20 cellular contexts compared by ENCODE assay signal in the genomic region with DNA sequence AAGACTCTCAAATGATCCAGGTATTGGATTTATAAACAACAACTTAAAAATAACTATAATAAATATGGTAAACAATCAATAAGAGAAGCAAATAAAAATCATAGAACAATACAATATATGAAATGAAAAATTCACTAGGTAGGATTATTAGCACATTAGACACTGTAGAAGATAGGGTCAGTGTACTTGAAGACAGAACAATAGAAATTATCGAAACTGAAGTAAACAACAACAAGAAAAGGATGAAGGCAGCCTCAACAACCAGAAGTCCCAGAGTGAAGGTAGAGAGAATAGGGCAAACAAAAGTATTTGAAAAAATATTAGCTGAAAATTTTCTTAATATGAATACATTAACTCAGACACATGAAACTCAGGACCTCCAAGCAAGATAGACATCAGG.
"Had no signal": no experiment of that assay in that cellular context is flagged by ENCODE, and none has a peak within 500 bp of the region (broad histone marks: within the 10 kb centered on the region; RNA-seq: fewer than 3 reads in every experiment).

No MANE protein-coding gene starts in this region.

- H3K4me3 Mint-ChIP-seq: naive B cell; nephron progenitor cell; stimulated activated naive B cell treated with anti-CD40 and anti-IgM and Interleukin-4, amounts not matched to agents 10 μg/mL and 1 μg/mL and 100 μg/mL, for 72 hours; stimulated activated naive CD8-positive, alpha-beta T cell treated with anti-CD3 and anti-CD28 coated beads, Interleukin-15, amount 100 ng/mL, for 72 hours had no signal

- H3K27me3 Mint-ChIP-seq: naive B cell; stimulated activated naive B cell treated with anti-CD40 and anti-IgM and Interleukin-4, amounts not matched to agents 10 μg/mL and 1 μg/mL and 100 μg/mL, for 72 hours; stimulated activated naive CD8-positive, alpha-beta T cell treated with anti-CD3 and anti-CD28 coated beads, Interleukin-15, amount 100 ng/mL, for 72 hours had no signal

- H3K27ac Mint-ChIP-seq: nephron progenitor cell; stimulated activated naive B cell treated with anti-CD40 and anti-IgM and Interleukin-4, amounts not matched to agents 10 μg/mL and 1 μg/mL and 100 μg/mL, for 72 hours; stimulated activated naive CD8-positive, alpha-beta T cell treated with anti-CD3 and anti-CD28 coated beads, Interleukin-15, amount 100 ng/mL, for 72 hours had no signal

- ATAC-seq: esophagus mucosa; gastrocnemius medialis; heart right ventricle; psoas muscle; sciatic nerve; stimulated activated naive B cell treated with anti-CD40 and anti-IgM and Interleukin-4, amounts not matched to agents 10 μg/mL and 1 μg/mL and 100 μg/mL, for 72 hours; stimulated activated naive CD8-positive, alpha-beta T cell treated with anti-CD3 and anti-CD28 coated beads, Interleukin-15, amount 100 ng/mL, for 72 hours had no signal

- DNase-seq: cortex of kidney; dorsolateral prefrontal cortex; effector CD8-positive, alpha-beta T cell; gastrocnemius medialis; heart right ventricle; hypothalamus; kidney glomerular epithelial cell; mesendoderm; naive B cell; nephron progenitor cell; psoas muscle; retina; stimulated activated CD4-positive, alpha-beta T cell treated with anti-CD3 and anti-CD28 coated beads, Interleukin-2, amount 100 ng/mL, for 24 hours; stimulated activated CD4-positive, alpha-beta T cell treated with anti-CD3 and anti-CD28 coated beads, Interleukin-4, amount 100 ng/mL, for 4 hours; stimulated activated naive B cell treated with anti-CD40 and anti-IgM and Interleukin-4, amounts not matched to agents 10 μg/mL and 1 μg/mL and 100 μg/mL, for 72 hours; stimulated activated naive CD8-positive, alpha-beta T cell treated with anti-CD3 and anti-CD28 coated beads, Interleukin-15, amount 100 ng/mL, for 72 hours; transverse colon had no signal

- H3K9me3 ChIP-seq: gastrocnemius medialis had no signal

- H3K4me1 Mint-ChIP-seq: nephron progenitor cell had no signal

- H3K27ac ChIP-seq: dorsolateral prefrontal cortex, gastrocnemius medialis, heart right ventricle, psoas muscle, transverse colon had no signal

- H3K27me3 ChIP-seq: dorsolateral prefrontal cortex, gastrocnemius medialis, heart right ventricle, transverse colon had no signal

- H3K4me3 ChIP-seq: dorsolateral prefrontal cortex, gastrocnemius medialis, heart right ventricle, psoas muscle, thoracic aorta, transverse colon had no signal

- H3K4me1 ChIP-seq: transverse colon had no signal
